In genomic region chr11:47062736-47063135, GRCh38 we compare ENCODE assay signal across 20 cellular contexts.
"Had no signal": no experiment of that assay in that cellular context is flagged by ENCODE, and none has a peak within 500 bp of the region (broad histone marks: within the 10 kb centered on the region; RNA-seq: fewer than 3 reads in every experiment).

No MANE protein-coding gene starts in this region.

- DNase-seq: cortex of kidney; effector memory CD4-positive, alpha-beta T cell; gastrocnemius medialis; heart right ventricle; immature natural killer cell; kidney; natural killer cell; nucleus accumbens; ovary; right cardiac atrium; stimulated activated CD4-positive, alpha-beta T cell treated with anti-CD3 and anti-CD28 coated beads, Interleukin-2, amount 100 ng/mL, for 48 hours; stimulated activated naive CD4-positive, alpha-beta T cell treated with Interleukin-2 at 50 U/mL for 16 hours; thyroid gland had no signal

- H3K9me3 Mint-ChIP-seq: natural killer cell, neural crest cell, type B pancreatic cell had no signal

- H3K4me2 ChIP-seq: smooth muscle cell had no signal

- H3K27ac ChIP-seq: epithelial cell of prostate, esophagus muscularis mucosa, gastrocnemius medialis, heart right ventricle, ovary, suprapubic skin, thyroid gland had no signal

- ATAC-seq: gastrocnemius medialis, heart right ventricle, natural killer cell, right cardiac atrium had no signal

- H3K4me3 ChIP-seq: esophagus muscularis mucosa, gastrocnemius medialis, heart right ventricle, ovary, smooth muscle cell, suprapubic skin, thyroid gland had no signal

- H3K4me3 Mint-ChIP-seq: immature natural killer cell, natural killer cell, neural crest cell, type B pancreatic cell had no signal

- H3K36me3 ChIP-seq: esophagus muscularis mucosa, gastrocnemius medialis, ovary, suprapubic skin, thyroid gland had no signal

- FAIRE-seq: kidney, urothelium cell line had no signal

- H3K4me1 ChIP-seq: esophagus muscularis mucosa, gastrocnemius medialis, suprapubic skin, thyroid gland had no signal

- H3K27ac Mint-ChIP-seq: immature natural killer cell, natural killer cell, type B pancreatic cell had no signal

- H3K36me3 Mint-ChIP-seq: natural killer cell had no signal

- H3K27me3 ChIP-seq: esophagus muscularis mucosa, gastrocnemius medialis, heart right ventricle, ovary, suprapubic skin, thyroid gland had no signal

- H3K27me3 Mint-ChIP-seq: type B pancreatic cell had no signal

- H3K9me3 ChIP-seq: esophagus muscularis mucosa, gastrocnemius medialis, ovary, suprapubic skin, thyroid gland had no signal

- H3K4me1 Mint-ChIP-seq: immature natural killer cell, natural killer cell had no signal
